ENCODE assay signal across 9 cellular contexts in genomic region chr18:43571078-43571689, GRCh38.
DNase-seq lines count a peak whose midpoint lies in the region; ATAC-seq and TF ChIP-seq lines count a peak whose summit lies in the region.
"Had no signal": no experiment of that assay in that cellular context is flagged by ENCODE, and none has a peak within 500 bp of the region (broad histone marks: within the 10 kb centered on the region; RNA-seq: fewer than 3 reads in every experiment).

No MANE protein-coding gene starts in this region.

- H3K36me3 Mint-ChIP-seq in CD8-positive, alpha-beta T cell: no peaks in the 10 kb centered on the region
- H3K36me3 Mint-ChIP-seq in endothelial cell (ENCODE audit: low read depth, unreplicated experiment): no peaks in the 10 kb centered on the region
- H3K36me3 Mint-ChIP-seq in nephron (ENCODE audit: low read depth): no peaks in the 10 kb centered on the region
- no peaks in the 10 kb centered on the region for H3K36me3 Mint-ChIP-seq in activated T-cell treated with anti-CD3 and anti-CD28 coated beads, Interleukin-2, amount 50 U/mL, for 4 hours (ENCODE audit: insufficient read depth)
- H3K36me3 Mint-ChIP-seq: memory B cell had no signal

- no peaks in the 10 kb centered on the region for H3K9me3 ChIP-seq in CD8-positive, alpha-beta T cell (ENCODE audit: low read length)
- no peaks in the 10 kb centered on the region for H3K9me3 ChIP-seq in PC-9 (ENCODE audit: insufficient read depth, low read depth)

- no peak for TF ChIP-seq EP300 in Ishikawa (IDR thresholded peaks at IDR 0.05; ENCODE audit: borderline replicate concordance)

- DNase-seq in CD8-positive, alpha-beta T cell: no peak
- DNase-seq in PC-9 (no peak), endothelial cell (ENCODE audit: low spot score) (peak; percentile 55)
- no peak for DNase-seq in activated T-cell treated with anti-CD3 and anti-CD28 coated beads, Interleukin-2, amount 50 U/mL, for 48 hours
- DNase-seq in activated T-cell treated with anti-CD3 and anti-CD28 coated beads, Interleukin-2, amount 50 U/mL, for 4 hours: no peak

- ATAC-seq in CD8-positive, alpha-beta T cell: no peak
- peak; percentile 62 for ATAC-seq in GM18907 (IDR thresholded peaks at IDR 0.05; ENCODE audit: unreplicated experiment)
- no peak for ATAC-seq in activated T-cell treated with anti-CD3 and anti-CD28 coated beads, Interleukin-2, amount 50 U/mL, for 4 hours

- H3K27ac Mint-ChIP-seq in CD8-positive, alpha-beta T cell: no peak overlapping the region
- H3K27ac Mint-ChIP-seq in endothelial cell (ENCODE audit: unreplicated experiment) (no peak overlapping the region), nephron (peak overlapping the region; percentile 11 to 34 (median 27))
- H3K27ac Mint-ChIP-seq: memory B cell had no signal

- no peak overlapping the region for H3K4me2 ChIP-seq in PC-9

- POLR2A ChIA-PET in CD8-positive, alpha-beta T cell (lab: Charles Lee): interaction anchor here (1.0 kb wide), 1 partner anchor 9 kb away, joined by 3 read pairs; no protein-coding TSS in a partner anchor
- POLR2A ChIA-PET in PC-9 (lab: Charles Lee; ENCODE audit: unreplicated experiment): no interaction called here

- H3K4me3 ChIP-seq in CD8-positive, alpha-beta T cell (ENCODE audit: low read depth, low read length): no peak overlapping the region
- H3K4me3 ChIP-seq in PC-9: no peak overlapping the region

- H3K9me3 Mint-ChIP-seq in CD8-positive, alpha-beta T cell: no peaks in the 10 kb centered on the region
- H3K9me3 Mint-ChIP-seq in endothelial cell (ENCODE audit: unreplicated experiment): no peaks in the 10 kb centered on the region
- no peaks in the 10 kb centered on the region for H3K9me3 Mint-ChIP-seq in nephron
- no peaks in the 10 kb centered on the region for H3K9me3 Mint-ChIP-seq in activated T-cell treated with anti-CD3 and anti-CD28 coated beads, Interleukin-2, amount 50 U/mL, for 4 hours
- H3K9me3 Mint-ChIP-seq: memory B cell had no signal

- no peak overlapping the region for H3K4me3 Mint-ChIP-seq in CD8-positive, alpha-beta T cell
- no peak overlapping the region for H3K4me3 Mint-ChIP-seq in endothelial cell (ENCODE audit: unreplicated experiment)
- no peak overlapping the region for H3K4me3 Mint-ChIP-seq in nephron
- no peak overlapping the region for H3K4me3 Mint-ChIP-seq in activated T-cell treated with anti-CD3 and anti-CD28 coated beads, Interleukin-2, amount 50 U/mL, for 4 hours
- H3K4me3 Mint-ChIP-seq: memory B cell had no signal

- no peaks in the 10 kb centered on the region for H3K36me3 ChIP-seq in CD8-positive, alpha-beta T cell (ENCODE audit: insufficient read depth, low read length)
- H3K36me3 ChIP-seq in PC-9 (ENCODE audit: low read depth): no peaks in the 10 kb centered on the region

- intact Hi-C loops in CD8-positive, alpha-beta T cell (cut with DNase I, micrococcal nuclease): loop anchor here in 1 of 2 experiments (5.0 kb wide), 2 partner anchors 1641 to 1811 kb away; no protein-coding TSS in a partner anchor
- intact Hi-C loops in PC-9 (cut with micrococcal nuclease; ENCODE audit: unreplicated experiment): loop anchor here (1.0 kb wide), 1 partner anchor 16 kb away; no protein-coding TSS in a partner anchor

- H2AFZ ChIP-seq in PC-9: no peak overlapping the region

- no peaks in the 10 kb centered on the region for H3K27me3 Mint-ChIP-seq in CD8-positive, alpha-beta T cell (ENCODE audit: low read depth)
- H3K27me3 Mint-ChIP-seq in endothelial cell (ENCODE audit: unreplicated experiment): no peaks in the 10 kb centered on the region
- H3K27me3 Mint-ChIP-seq in nephron (ENCODE audit: low read depth): peaks cover 5% of the 10 kb centered on the region
- no peaks in the 10 kb centered on the region for H3K27me3 Mint-ChIP-seq in activated T-cell treated with anti-CD3 and anti-CD28 coated beads, Interleukin-2, amount 50 U/mL, for 4 hours (ENCODE audit: low read depth)

- no peaks in the 10 kb centered on the region for H3K4me1 Mint-ChIP-seq in CD8-positive, alpha-beta T cell (ENCODE audit: low read depth)
- no peaks in the 10 kb centered on the region for H3K4me1 Mint-ChIP-seq in endothelial cell (ENCODE audit: unreplicated experiment)
- H3K4me1 Mint-ChIP-seq in nephron: peaks cover 37% of the 10 kb centered on the region
- no peaks in the 10 kb centered on the region for H3K4me1 Mint-ChIP-seq in activated T-cell treated with anti-CD3 and anti-CD28 coated beads, Interleukin-2, amount 50 U/mL, for 4 hours (ENCODE audit: low read depth)
- H3K4me1 Mint-ChIP-seq: memory B cell had no signal

- H3F3A ChIP-seq in PC-9 (ENCODE audit: insufficient read depth, low read depth): no peaks in the 10 kb centered on the region

- CTCF ChIA-PET in CD8-positive, alpha-beta T cell (lab: Charles Lee): interaction anchor here (0.8 to 1.3 kb wide), 4 partner anchors 10 to 34 kb away, joined by 3 to 4 read pairs (median 3); no protein-coding TSS in a partner anchor
- CTCF ChIA-PET in PC-9 (lab: Charles Lee): interaction anchor here (1.2 to 1.7 kb wide), 2 partner anchors 16 to 19 kb away, joined by 5 to 7 read pairs; no protein-coding TSS in a partner anchor

- H3K27me3 ChIP-seq in CD8-positive, alpha-beta T cell (ENCODE audit: insufficient read depth, low read length): no peaks in the 10 kb centered on the region
- no peaks in the 10 kb centered on the region for H3K27me3 ChIP-seq in PC-9 (ENCODE audit: insufficient read depth, low read depth)

- peak; percentile 66 for TF ChIP-seq RAD21 in Ishikawa (IDR thresholded peaks at IDR 0.05; ENCODE audit: low read depth)

- H3K4me1 ChIP-seq in CD8-positive, alpha-beta T cell (ENCODE audit: insufficient read depth, low read length): no peaks in the 10 kb centered on the region
- H3K4me1 ChIP-seq in PC-9 (replicated peaks; ENCODE audit: insufficient read depth): no peaks in the 10 kb centered on the region

- no peaks in the 10 kb centered on the region for H3K9me2 ChIP-seq in PC-9 (ENCODE audit: insufficient read depth)

- BruUV-seq in PC-9 (replicated peaks; lab: Mats Ljungman, UMichigan): no TSS peak

- H3K79me2 ChIP-seq in PC-9 (ENCODE audit: low read depth): no peaks in the 10 kb centered on the region

- peak; percentile 27 for TF ChIP-seq CTCF in CD8-positive, alpha-beta T cell (IDR thresholded peaks at IDR 0.05)
- peak; percentile 78 for TF ChIP-seq CTCF in PC-9 (conservative IDR thresholded peaks at IDR 0.05)
- peak; percentile 94 for TF ChIP-seq CTCF in endothelial cell (IDR thresholded peaks at IDR 0.05; ENCODE audit: unreplicated experiment)
- peak; percentile 77 to 80 (median 78) for TF ChIP-seq CTCF in nephron (IDR thresholded peaks at IDR 0.05; ENCODE audit: unreplicated experiment in 3 of 3)

- H3K27ac ChIP-seq in CD8-positive, alpha-beta T cell (ENCODE audit: low read depth, low read length): no peak overlapping the region
- no peak overlapping the region for H3K27ac ChIP-seq in PC-9

- no peaks in the 10 kb centered on the region for H4K20me1 ChIP-seq in PC-9 (ENCODE audit: insufficient read depth)

TF ChIP-seq in Ishikawa, 13 proteins besides CTCF, POLR2A, EP300 and RAD21:
- TF ChIP-seq FOXM1 (IDR thresholded peaks at IDR 0.05; ENCODE audit: borderline replicate concordance, low read depth): peak; percentile 75; the same call in 1 of the 2 replicates
- no peak for TF ChIP-seq MAX (IDR thresholded peaks at IDR 0.05)
- TF ChIP-seq TAF1 (IDR thresholded peaks at IDR 0.05; ENCODE audit: low read depth): no peak
- TF ChIP-seq ZBTB7A (IDR thresholded peaks at IDR 0.05; ENCODE audit: low read depth): no peak
- TF ChIP-seq YY1 (IDR thresholded peaks at IDR 0.05; ENCODE audit: low read depth): 0 out of 2 replicates have a peak, but pooled peaks have one; percentile 22
- TF ChIP-seq REST (IDR thresholded peaks at IDR 0.05; ENCODE audit: low read depth): no peak
- TF ChIP-seq CEBPB (IDR thresholded peaks at IDR 0.05): no peak
- TF ChIP-seq TCF12 (IDR thresholded peaks at IDR 0.05; ENCODE audit: low read depth): no peak
- TF ChIP-seq NFIC (IDR thresholded peaks at IDR 0.05): no peak
- no peak for TF ChIP-seq CREB1 (IDR thresholded peaks at IDR 0.05; ENCODE audit: low read depth)

Comparison
In these comparisons a context has a peak if more than half of its experiments do, and no peak if none do; other contexts are left out.
1. H3K27ac Mint-ChIP-seq: peak in nephron (3 of 3); none in CD8-positive, alpha-beta T cell (single experiment) and endothelial cell (single experiment).
2. CTCF ChIP-seq: peak in every context shown above with its lines; median percentile 94 in endothelial cell; 78 in PC-9; 78 in nephron; 27 in CD8-positive, alpha-beta T cell.